20 cellular contexts compared by ENCODE assay signal in the genomic region with DNA sequence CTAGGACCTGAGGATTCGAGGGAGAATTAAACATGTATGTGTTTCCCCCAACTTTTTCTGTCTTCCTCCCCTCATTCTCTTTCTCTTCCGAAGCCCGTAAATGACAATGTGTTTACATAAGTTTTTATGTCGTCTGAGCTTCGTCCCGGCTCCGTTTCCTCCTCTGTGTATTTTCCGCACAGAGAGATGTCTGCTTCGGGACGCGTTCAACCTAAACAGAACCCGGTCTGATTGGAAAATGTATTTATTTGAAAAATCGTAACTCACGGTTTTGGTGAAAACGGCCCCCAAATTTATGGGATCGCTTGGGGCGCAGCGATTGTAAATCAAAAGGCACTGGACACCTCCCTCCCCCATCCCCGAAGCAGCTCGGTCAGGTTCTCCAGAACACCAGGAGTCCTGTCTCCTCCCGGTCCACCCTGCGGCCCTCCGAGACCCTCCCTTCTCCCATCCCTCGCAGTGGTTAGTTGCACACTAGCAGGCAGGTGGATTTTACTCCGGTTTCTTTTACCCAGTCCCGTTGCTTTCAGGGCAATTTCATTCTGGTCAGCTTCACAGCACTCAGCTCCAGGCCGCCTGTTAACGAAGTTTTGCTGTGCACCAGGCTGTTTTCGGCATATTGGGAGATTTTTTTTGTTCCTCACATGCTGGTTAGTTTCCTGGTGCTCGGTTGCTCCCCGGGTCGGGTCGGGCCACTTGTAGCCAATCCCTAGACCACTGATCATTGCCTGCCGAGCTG. TPM values are rescaled to one million over a fixed set of nuclear protein-coding genes. Genes with fewer than 3 reads are reported as not detected.
DNase-seq lines count a peak whose midpoint lies in the region; ATAC-seq and TF ChIP-seq lines count a peak whose summit lies in the region.
"Had no signal": no experiment of that assay in that cellular context is flagged by ENCODE, and none has a peak within 500 bp of the region (broad histone marks: within the 10 kb centered on the region; RNA-seq: fewer than 3 reads in every experiment).

No MANE protein-coding gene starts in this region.

- no peaks in the 10 kb centered on the region for H3K36me3 Mint-ChIP-seq in activated naive CD4-positive, alpha-beta T cell treated with anti-CD3 and anti-CD28 coated beads, Interleukin-2, amount 50 U/mL, for 24 hours
- H3K36me3 Mint-ChIP-seq in brain: no peaks in the 10 kb centered on the region
- no peaks in the 10 kb centered on the region for H3K36me3 Mint-ChIP-seq in mesothelial cell of epicardium
- H3K36me3 Mint-ChIP-seq: activated CD8-positive, alpha-beta memory T cell treated with anti-CD3 and anti-CD28 coated beads, Interleukin-2, amount 10 ng/mL, durations not matched to agents 7 days and 5 days had no signal

- ATAC-seq in HG02759 (IDR thresholded peaks at IDR 0.05; ENCODE audit: unreplicated experiment): no peak
- no peak for ATAC-seq in HG03280 (IDR thresholded peaks at IDR 0.05; ENCODE audit: unreplicated experiment)
- ATAC-seq: activated CD8-positive, alpha-beta memory T cell treated with anti-CD3 and anti-CD28 coated beads, Interleukin-2, amount 10 ng/mL, durations not matched to agents 7 days and 5 days; pancreas had no signal

- H3K27me3 Mint-ChIP-seq in activated naive CD4-positive, alpha-beta T cell treated with anti-CD3 and anti-CD28 coated beads, Interleukin-2, amount 50 U/mL, for 24 hours: peaks cover 80% of the 10 kb centered on the region
- H3K27me3 Mint-ChIP-seq in brain (peaks cover 97% of the 10 kb centered on the region), mesothelial cell of epicardium (ENCODE audit: low read depth) (peaks cover 68% of the 10 kb centered on the region)

- no peaks in the 10 kb centered on the region for H3K9me3 Mint-ChIP-seq in activated naive CD4-positive, alpha-beta T cell treated with anti-CD3 and anti-CD28 coated beads, Interleukin-2, amount 50 U/mL, for 24 hours
- H3K9me3 Mint-ChIP-seq in brain: no peaks in the 10 kb centered on the region
- H3K9me3 Mint-ChIP-seq in mesothelial cell of epicardium: no peaks in the 10 kb centered on the region
- H3K9me3 Mint-ChIP-seq: CD4-positive, alpha-beta T cell had no signal

- peaks cover 43% of the 10 kb centered on the region for H3K4me1 Mint-ChIP-seq in activated naive CD4-positive, alpha-beta T cell treated with anti-CD3 and anti-CD28 coated beads, Interleukin-2, amount 50 U/mL, for 24 hours
- H3K4me1 Mint-ChIP-seq in brain (peaks cover 52% of the 10 kb centered on the region), mesothelial cell of epicardium (peaks cover 86% of the 10 kb centered on the region)

- peaks cover 9 to 37% (median 14%) of the 10 kb centered on the region in 4 donors for H3K4me1 ChIP-seq in transverse colon

- in situ Hi-C loops in transverse colon (cut with MboI; ENCODE audit: low pct_ligation_motif_present in 1 of 4, low pct_unique_long_range_greater_than_20kb in 1 of 4, low sequenced_read_pairs in 3 of 4): no loop called here

- no peaks in the 10 kb centered on the region for H3K9me3 ChIP-seq in transverse colon
- H3K9me3 ChIP-seq: pancreas, upper lobe of left lung had no signal

- H3K4me3 Mint-ChIP-seq in activated naive CD4-positive, alpha-beta T cell treated with anti-CD3 and anti-CD28 coated beads, Interleukin-2, amount 50 U/mL, for 24 hours: no peak overlapping the region
- H3K4me3 Mint-ChIP-seq in brain: peak overlapping the region in 4 of 5 experiments; percentile 29 to 74 (median 49)
- peak overlapping the region; percentile 48 for H3K4me3 Mint-ChIP-seq in mesothelial cell of epicardium
- H3K4me3 Mint-ChIP-seq: activated CD8-positive, alpha-beta memory T cell treated with anti-CD3 and anti-CD28 coated beads, Interleukin-2, amount 10 ng/mL, durations not matched to agents 7 days and 5 days; CD4-positive, alpha-beta T cell had no signal

- H3K36me3 ChIP-seq in transverse colon: no peaks in the 10 kb centered on the region
- H3K36me3 ChIP-seq: pancreas, upper lobe of left lung had no signal

- peaks cover 100% of the 10 kb centered on the region for H3K27me3 ChIP-seq in transverse colon

- H3K27ac Mint-ChIP-seq in activated naive CD4-positive, alpha-beta T cell treated with anti-CD3 and anti-CD28 coated beads, Interleukin-2, amount 50 U/mL, for 24 hours: peak overlapping the region; percentile 64
- H3K27ac Mint-ChIP-seq in brain (peak overlapping the region in 1 of 5 experiments; percentile 38), mesothelial cell of epicardium (peak overlapping the region; percentile 78)
- H3K27ac Mint-ChIP-seq: activated CD8-positive, alpha-beta memory T cell treated with anti-CD3 and anti-CD28 coated beads, Interleukin-2, amount 10 ng/mL, durations not matched to agents 7 days and 5 days; CD4-positive, alpha-beta T cell had no signal

- no peak for TF ChIP-seq POLR2A in transverse colon (IDR thresholded peaks at IDR 0.05)

- no peak overlapping the region for H3K4me3 ChIP-seq in transverse colon
- H3K4me3 ChIP-seq: coronary artery, pancreas, skin epidermis, upper lobe of left lung had no signal

- intact Hi-C loops in transverse colon (cut with DNase I; ENCODE audit: low total_unique reads): no loop called here

- 8 to 13% methylated on average over 20 to 34 of the region's 34 CpGs for WGBS in transverse colon (ENCODE audit: low coverage in 1 of 2), 2 donors

- no peak for TF ChIP-seq EP300 in transverse colon (IDR thresholded peaks at IDR 0.05; ENCODE audit: low read depth)

- TF ChIP-seq CTCF in brain (conservative IDR thresholded peaks at IDR 0.05) (no peak), mesothelial cell of epicardium (IDR thresholded peaks at IDR 0.05; ENCODE audit: unreplicated experiment) (no peak), transverse colon (IDR thresholded peaks at IDR 0.05) (no peak)

- DNase-seq in activated naive CD4-positive, alpha-beta T cell treated with anti-CD3 and anti-CD28 coated beads, Interleukin-2, amount 50 U/mL, for 16 hours: no peak
- DNase-seq in mesothelial cell of epicardium (ENCODE audit: low spot score in 2 of 2, unreplicated experiment in 2 of 2): no peak
- DNase-seq in transverse colon: no peak
- DNase-seq in NCI-H524 treated with DMSO at 0.1 percent for 48 hours (lab: John Stamatoyannopoulos, UW): no peak
- DNase-seq: activated CD8-positive, alpha-beta memory T cell treated with anti-CD3 and anti-CD28 coated beads, Interleukin-2, amount 10 ng/mL, durations not matched to agents 7 days and 5 days; activated naive CD4-positive, alpha-beta T cell; CD4-positive, alpha-beta T cell; DMS79 treated with DMSO at 0.1 percent for 48 hours; foreskin melanocyte; Karpas-422; NCI-H1105; pancreas; upper lobe of left lung had no signal

- peak overlapping the region; percentile 12 to 91 (median 54) for H3K27ac ChIP-seq in transverse colon
- H3K27ac ChIP-seq: coronary artery, pancreas, skin epidermis, upper lobe of left lung had no signal

RNA-seq across cellular contexts. Expression of a gene that starts 5.8 kb away (rescaled TPM):
- polyA plus RNA-seq in brain (ENCODE audit: insufficient read depth, low read depth, low replicate concordance): not detected
- total RNA-seq in mesothelial cell of epicardium (16.5 to 19.3 TPM (median 16.9 TPM) in 3 replicates), transverse colon (1 to 10 TPM; 6.7 to 8.0 (median 7.4) TPM)
- total RNA-seq: activated CD8-positive, alpha-beta memory T cell treated with anti-CD3 and anti-CD28 coated beads, Interleukin-2, amount 10 ng/mL, durations not matched to agents 7 days and 5 days; CD4-positive, alpha-beta T cell; T-helper 1 cell treated with Interleukin-12 subunit alpha and Interleukin-12 subunit beta and Interleukin-4 antibody, amounts not matched to agents 30 ng/mL and 1 ng/mL, for 36 hours had no signal
- polyA plus RNA-seq: pancreas had no signal

RNA-seq across cellular contexts. Expression of a gene that starts 38.0 kb away (rescaled TPM):
- 25.3 TPM for polyA plus RNA-seq in brain (ENCODE audit: insufficient read depth, low read depth, low replicate concordance)
- 32.9 to 36.2 TPM (median 34.8 TPM) in 3 replicates for total RNA-seq in mesothelial cell of epicardium
- total RNA-seq in transverse colon: 10 to 100 TPM; 26.3 to 47.1 (median 33.1) TPM
